In the genomic region with DNA sequence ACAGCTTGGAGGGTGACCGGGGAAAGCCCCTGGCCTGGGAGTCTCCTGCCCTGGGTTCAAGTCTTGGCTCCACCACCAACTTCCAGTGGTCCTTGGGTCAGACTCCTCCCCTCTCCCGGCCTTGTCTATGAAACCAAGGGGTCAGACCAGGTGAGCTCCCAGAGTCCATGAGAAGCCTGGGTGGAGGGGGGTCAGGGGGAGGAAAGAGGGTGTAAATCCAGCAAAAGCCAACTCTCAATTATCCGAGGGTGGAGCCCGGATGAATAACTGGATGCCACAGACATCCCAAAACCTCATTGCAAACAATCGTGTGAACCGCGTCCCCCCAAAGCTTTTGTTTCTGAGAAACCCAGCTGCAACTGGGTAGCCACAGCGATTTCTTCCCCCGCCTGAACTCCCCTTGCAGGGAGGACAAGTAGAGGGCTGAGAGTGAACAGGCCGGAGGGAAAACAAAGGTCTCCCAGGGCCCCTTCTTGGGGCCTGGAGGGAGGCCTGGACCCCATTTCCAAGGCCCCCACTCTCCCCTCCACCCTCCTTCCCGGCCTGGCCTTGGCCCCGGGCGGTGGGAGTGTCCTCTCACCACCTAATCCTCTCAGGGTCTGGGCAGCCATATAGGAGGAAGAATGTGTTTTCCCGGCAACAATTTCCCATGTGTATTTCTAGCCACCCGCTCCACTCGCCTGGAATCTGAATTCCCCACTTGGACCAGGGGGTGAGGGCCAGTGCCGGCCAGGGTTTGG, we compare ENCODE assay signal across 10 cellular contexts. TPM values are rescaled to one million over a fixed set of nuclear protein-coding genes. Genes with fewer than 3 reads are reported as not detected.
A peak's percentile ranks its signal among the peaks of the same experiment; 100 is the strongest.
DNase-seq lines count a peak whose midpoint lies in the region; ATAC-seq and TF ChIP-seq lines count a peak whose summit lies in the region.
"Had no signal": no experiment of that assay in that cellular context is flagged by ENCODE, and none has a peak within 500 bp of the region (broad histone marks: within the 10 kb centered on the region; RNA-seq: fewer than 3 reads in every experiment).

No MANE protein-coding gene starts in this region.

- H3K36me3 ChIP-seq in BJ (ENCODE audit: control insufficient read depth, insufficient read depth, low read length): peaks cover 1% of the 10 kb centered on the region; the same call in 1 of the 2 replicates
- H3K36me3 ChIP-seq in WERI-Rb-1: no peaks in the 10 kb centered on the region

- TF ChIP-seq CTCF in BJ (IDR thresholded peaks at IDR 0.05; ENCODE audit: insufficient read depth, low read depth, low read length) (no peak), WERI-Rb-1 (IDR thresholded peaks at IDR 0.05; ENCODE audit: low read depth, low read length) (no peak), fibroblast of villous mesenchyme (IDR thresholded peaks at IDR 0.05; ENCODE audit: insufficient read depth, low read depth, low read length) (no peak)

- H3K27ac ChIP-seq in WERI-Rb-1: peak overlapping the region; percentile 71

- DNase-seq in BJ (ENCODE audit: low read depth): no peak
- peak; percentile 66 for DNase-seq in WERI-Rb-1
- DNase-seq in fibroblast of villous mesenchyme (ENCODE audit: low read depth): no peak
- peak; percentile 60 for DNase-seq in renal cortical epithelial cell (ENCODE audit: low read depth)
- DNase-seq in Kasumi-1 (lab: John Stamatoyannopoulos, UW): no peak
- DNase-seq in NCI-H345 (lab: John Stamatoyannopoulos, UW): no peak
- DNase-seq: activated effector memory CD4-positive, alpha-beta T cell treated with anti-CD3 and anti-CD28 coated beads, Interleukin-2, amount 50 U/mL, for 16 hours; NCI-H526 had no signal

- ATAC-seq in GM18498 (IDR thresholded peaks at IDR 0.05; ENCODE audit: unreplicated experiment) (no peak), HG02610 (IDR thresholded peaks at IDR 0.05; ENCODE audit: unreplicated experiment) (no peak)

- H3K27me3 ChIP-seq in BJ (ENCODE audit: control insufficient read depth, insufficient read depth, low read length) (no peaks in the 10 kb centered on the region), WERI-Rb-1 (ENCODE audit: insufficient read depth, low read depth, severe bottlenecking) (no peaks in the 10 kb centered on the region)

- H3K9me3 ChIP-seq in WERI-Rb-1 (ENCODE audit: severe bottlenecking): no peaks in the 10 kb centered on the region

- CTCF ChIA-PET in BJ (lab: Yijun Ruan, JAX): interaction anchor here (1.0 to 3.8 kb wide), 8 partner anchors 9 to 64 kb away, joined by 3 to 20 read pairs (median 8); no protein-coding TSS in a partner anchor

- POLR2A ChIA-PET in BJ (lab: Charles Lee): no interaction called here

- H3K4me3 ChIP-seq in BJ (ENCODE audit: low read depth, low read length): peak overlapping the region; percentile 91
- peak overlapping the region; percentile 4 for H3K4me3 ChIP-seq in WERI-Rb-1 (ENCODE audit: low read depth, low read length)
- H3K4me3 ChIP-seq in fibroblast of villous mesenchyme (ENCODE audit: low read depth, low read length): peak overlapping the region; percentile 85

RNA-seq across cellular contexts. Expression of a gene that starts 2.5 kb away (rescaled TPM):
- polyA plus RNA-seq in BJ (2011; rRNA removed): 4.8 and 8.8 TPM in 2 replicates
- polyA minus RNA-seq in BJ (2011; rRNA and poly(A)+ RNA removed): 5.7 and 9.7 TPM in 2 replicates
- 4.3 and 4.8 TPM in 2 replicates for total RNA-seq in fibroblast of villous mesenchyme
- 3.6 and 13.5 TPM in 2 replicates for total RNA-seq in renal cortical epithelial cell

RNA-seq across cellular contexts. Expression of a gene that starts 32.8 kb away (rescaled TPM):
- polyA plus RNA-seq in BJ (2011; rRNA removed): 33.1 and 44.2 TPM in 2 replicates
- polyA minus RNA-seq in BJ (2011; rRNA and poly(A)+ RNA removed): 2.5 and 7.2 TPM in 2 replicates
- total RNA-seq in fibroblast of villous mesenchyme (19.9 and 23.5 TPM in 2 replicates), renal cortical epithelial cell (9.1 and 37.0 TPM in 2 replicates)

RNA-seq across cellular contexts. Expression of a gene that starts 45.5 kb away (rescaled TPM):
- 3.6 and 4.0 TPM in 2 replicates for polyA plus RNA-seq in BJ (2011; rRNA removed)
- polyA minus RNA-seq in BJ (2011; rRNA and poly(A)+ RNA removed): 10.9 and 17.1 TPM in 2 replicates
- 4.7 and 7.7 TPM in 2 replicates for total RNA-seq in fibroblast of villous mesenchyme
- total RNA-seq in renal cortical epithelial cell: 1.2 and 2.0 TPM in 2 replicates

RNA-seq across cellular contexts. Expression of a gene that starts 53.3 kb away (rescaled TPM):
- polyA plus RNA-seq in BJ (2011; rRNA removed): 30.0 and 71.6 TPM in 2 replicates
- 16.3 and 19.6 TPM in 2 replicates for polyA minus RNA-seq in BJ (2011; rRNA and poly(A)+ RNA removed)
- 133 and 180 TPM in 2 replicates for total RNA-seq in fibroblast of villous mesenchyme
- total RNA-seq in renal cortical epithelial cell: 10.6 and 47.0 TPM in 2 replicates

Comparison
In these comparisons a context has a peak if more than half of its experiments do, and no peak if none do; other contexts are left out.
1. DNase-seq: peak in WERI-Rb-1 (single experiment) and renal cortical epithelial cell (single experiment); none in BJ (single experiment), fibroblast of villous mesenchyme (single experiment), Kasumi-1 (0 of 2) and NCI-H345 (single experiment).
2. H3K4me3 ChIP-seq: peak in every context shown above with its lines; median percentile 91 in BJ; 85 in fibroblast of villous mesenchyme; 4 in WERI-Rb-1.